ENCODE assay signal across 13 cellular contexts in the genomic region with DNA sequence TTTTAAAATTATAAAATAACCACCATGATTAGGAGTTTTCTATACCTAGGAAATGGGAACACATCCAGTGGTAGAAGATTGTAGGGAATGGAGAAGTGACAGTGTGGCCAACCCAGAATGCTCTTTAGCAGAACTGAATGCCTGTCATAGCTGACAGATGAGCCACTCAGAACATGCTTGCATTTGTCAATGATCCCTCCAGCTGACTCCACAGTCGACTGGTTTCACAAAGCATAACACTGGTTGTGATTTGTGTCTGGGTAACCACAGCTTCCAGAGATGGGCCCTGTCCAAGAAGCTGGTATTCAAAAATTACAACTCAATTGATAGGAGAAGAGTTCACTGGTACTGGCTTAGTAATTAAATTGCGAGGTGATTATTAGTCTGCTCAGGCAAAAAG. TPM values are rescaled to one million over a fixed set of nuclear protein-coding genes. Genes with fewer than 3 reads are reported as not detected.
DNase-seq lines count a peak whose midpoint lies in the region; ATAC-seq and TF ChIP-seq lines count a peak whose summit lies in the region.
"Had no signal": no experiment of that assay in that cellular context is flagged by ENCODE, and none has a peak within 500 bp of the region (broad histone marks: within the 10 kb centered on the region; RNA-seq: fewer than 3 reads in every experiment).

No MANE protein-coding gene starts in this region.

- DNase-seq in A172 (ENCODE audit: low spot score) = peak; percentile 40
- DNase-seq in HK-2 (ENCODE audit: unreplicated experiment) = peak; percentile 58
- peak; percentile 70 for DNase-seq in amniotic stem cell (lab: John Stamatoyannopoulos, UW)
- DNase-seq in left ventricle myocardium superior = no peak
- DNase-seq in cerebellar nuclear complex (lab: John Stamatoyannopoulos, UW) = no peak
- no peak for DNase-seq in tibial nerve (ENCODE audit: low spot score in 2 of 2)
- DNase-seq in T-helper 9 cell = no peak
- DNase-seq: hippocampal formation; naive B cell; stimulated activated CD4-positive, alpha-beta T cell treated with anti-CD3 and anti-CD28 coated beads, Interleukin-15, amount 100 ng/mL, for 24 hours; stimulated activated naive CD4-positive, alpha-beta T cell had no signal

- H3K36me3 ChIP-seq in tibial nerve = no peaks in the 10 kb centered on the region

- TF ChIP-seq CTCF in tibial nerve (IDR thresholded peaks at IDR 0.05) = no peak

- no peak overlapping the region for H3K27ac ChIP-seq in tibial nerve
- H3K27ac ChIP-seq: C4-2B had no signal

- TF ChIP-seq POLR2A in tibial nerve (IDR thresholded peaks at IDR 0.05) = no peak

- no peaks in the 10 kb centered on the region for H3K9me3 ChIP-seq in tibial nerve

- WGBS in tibial nerve, 2 donors = 48 to 72% methylated on average over 2 of the region's 2 CpGs

- no peak overlapping the region for H3K4me3 ChIP-seq in tibial nerve

- intact Hi-C loops in left ventricle myocardium superior (cut with micrococcal nuclease) = no loop called here

- no peak for TF ChIP-seq EP300 in tibial nerve (IDR thresholded peaks at IDR 0.05)

- H3K4me1 ChIP-seq in tibial nerve = no peaks in the 10 kb centered on the region

- ATAC-seq in left ventricle myocardium superior (peak; percentile 91), HG02759 (IDR thresholded peaks at IDR 0.05; ENCODE audit: unreplicated experiment) (no peak)

- peaks cover 0 to 4% of the 10 kb centered on the region in 2 donors for H3K27me3 ChIP-seq in tibial nerve

RNA-seq across cellular contexts. Expression of gene CTIF, which starts 9.0 kb away (rescaled TPM):
- total RNA-seq in A172 (2014; rRNA removed; shearing (Covaris generic)) = 9.8 and 23.8 TPM in 2 replicates
- total RNA-seq in left ventricle myocardium superior (59.9 TPM), tibial nerve (100 to 1,000 TPM in 1 of 4 donors, 10 to 100 TPM in 3; 72.2 to 137 (median 86.5) TPM)

Comparison
In these comparisons a context has a peak if more than half of its experiments do, and no peak if none do; other contexts are left out.
1. DNase-seq: peak in A172 (single experiment), HK-2 (single experiment) and amniotic stem cell (single experiment); none in left ventricle myocardium superior (single experiment), cerebellar nuclear complex (0 of 2), tibial nerve (0 of 2) and T-helper 9 cell (single experiment).